ENCODE assay signal across 8 cellular contexts in the genomic region with DNA sequence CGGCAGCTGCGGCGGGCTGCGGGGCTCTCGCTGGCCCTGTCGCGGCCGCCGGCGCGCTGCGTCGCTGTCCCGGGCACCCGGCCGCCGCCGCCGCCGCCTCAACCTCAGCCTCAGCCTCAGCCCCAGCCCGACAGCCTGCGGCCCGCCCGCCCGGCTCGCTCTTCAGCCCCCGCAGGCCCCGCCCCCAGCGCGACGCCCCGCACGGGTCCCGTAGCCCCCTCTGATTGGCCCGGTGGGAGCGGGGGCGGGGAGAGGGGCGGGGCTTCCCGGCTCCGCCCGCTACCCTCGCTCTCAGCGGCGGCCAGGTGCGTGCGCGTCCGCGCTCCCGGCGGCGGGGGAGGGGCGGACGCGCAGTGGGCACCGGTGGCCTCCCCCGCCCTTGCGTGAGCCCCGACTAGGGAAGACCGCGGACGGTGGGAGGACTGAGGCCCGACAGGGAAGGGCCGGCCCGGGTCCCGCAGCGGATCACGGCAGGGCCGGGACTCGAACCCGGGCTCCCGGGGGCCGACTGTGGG. TPM values are rescaled to one million over a fixed set of nuclear protein-coding genes. Genes with fewer than 3 reads are reported as not detected.
DNase-seq lines count a peak whose midpoint lies in the region; ATAC-seq, FAIRE-seq and TF ChIP-seq lines count a peak whose summit lies in the region.

TSS of gene PPP1R13B (minus strand) at position 137 of the 515 bp plus-strand sequence. CDS start 268 bp downstream, outside the sequence.

- peaks cover 0 to 8% of the 10 kb centered on the region in 2 experiments; a peak in 1 of 5 replicates for H3K36me3 ChIP-seq in HepG2 (replicated peaks in 1 of 2; ENCODE audit: control insufficient read depth in 1 of 2, insufficient read depth in 2 of 2, low read length in 2 of 2)

- peak within 1 kb of the TSS; percentile 88 for H3K4me2 ChIP-seq in HepG2 (ENCODE audit: low read depth, low read length)

- H3K9me3 Mint-ChIP-seq in dendritic cell treated with granulocyte-macrophage colony-stimulating factor and Interleukin-4, amounts not matched to agents 40 ng/mL and 50 ng/mL, for 4 days = no peaks in the 10 kb centered on the region

- H3K36me3 Mint-ChIP-seq in dendritic cell treated with granulocyte-macrophage colony-stimulating factor and Interleukin-4, amounts not matched to agents 40 ng/mL and 50 ng/mL, for 4 days (ENCODE audit: low read depth) = no peaks in the 10 kb centered on the region

- in situ Hi-C loops in HepG2 (cut with HindIII; ENCODE audit: extremely low pct_ligation_motif_present, low pct_unique_long_range_greater_than_20kb) = no loop called here

- H3K79me2 ChIP-seq in HepG2 (ENCODE audit: insufficient read depth, low read length) = peaks cover 36% of the 10 kb centered on the region

- H3K4me1 ChIP-seq in HepG2 (ENCODE audit: insufficient read depth, low read length) = peaks cover 44% of the 10 kb centered on the region

- BruUV-seq in HepG2 (replicated peaks; lab: Mats Ljungman, UMichigan) = no TSS peak

- no peaks in the 10 kb centered on the region; a peak in 1 of 5 replicates for H3K27me3 ChIP-seq in HepG2 (ENCODE audit: control insufficient read depth in 1 of 2, insufficient read depth in 2 of 2, low read length in 2 of 2)

- H3K4me3 Mint-ChIP-seq in dendritic cell treated with granulocyte-macrophage colony-stimulating factor and Interleukin-4, amounts not matched to agents 40 ng/mL and 50 ng/mL, for 4 days = peak within 1 kb of the TSS; percentile 70

- TF ChIP-seq EP300 in HepG2 (IDR thresholded peaks at IDR 0.05; ENCODE audit: low read depth in 2 of 2, low read length in 2 of 2) (no peak), HepG2 (CRISPR knock-in tag; IDR thresholded peaks at IDR 0.05; ENCODE audit: borderline replicate concordance) (no peak)

- intact Hi-C loops in dendritic cell treated with granulocyte-macrophage colony-stimulating factor and Interleukin-4, amounts not matched to agents 40 ng/mL and 50 ng/mL, for 4 days (cut with micrococcal nuclease) = no loop called here
- intact Hi-C loops in HepG2 (cut with micrococcal nuclease; ENCODE audit: unreplicated experiment) = loop anchor here (5.0 kb wide), 2 partner anchors 40 kb away; no protein-coding TSS in a partner anchor

- no peak for TF ChIP-seq CTCF in AG10803 (conservative IDR thresholded peaks at IDR 0.05; ENCODE audit: low read length)
- no peak for TF ChIP-seq CTCF in HepG2 (CRISPR knock-in tag; IDR thresholded peaks at IDR 0.05)

- 0% methylated on average over 15 of the region's 73 CpGs for WGBS in HepG2 (ENCODE audit: low lambda C conversion rate)

- peaks cover 11% of the 10 kb centered on the region for H3K4me1 Mint-ChIP-seq in dendritic cell treated with granulocyte-macrophage colony-stimulating factor and Interleukin-4, amounts not matched to agents 40 ng/mL and 50 ng/mL, for 4 days (ENCODE audit: low read depth)

- peak; percentile 59; the same call in 1 of the 2 replicates for TF ChIP-seq RAD21 in HepG2 (CRISPR knock-in tag; IDR thresholded peaks at IDR 0.05)

- peaks cover 77% of the 10 kb centered on the region for H3K27me3 Mint-ChIP-seq in dendritic cell treated with granulocyte-macrophage colony-stimulating factor and Interleukin-4, amounts not matched to agents 40 ng/mL and 50 ng/mL, for 4 days

- H3K4me3 ChIP-seq in AG10803 (ENCODE audit: low read length) = peak within 1 kb of the TSS; percentile 75
- peak within 1 kb of the TSS; percentile 83 to 92 (median 88) for H3K4me3 ChIP-seq in HepG2 (replicated peaks in 1 of 3; ENCODE audit: insufficient read depth in 1 of 3, low read depth in 2 of 3, low read length in 3 of 3)

- H3K27ac Mint-ChIP-seq in dendritic cell treated with granulocyte-macrophage colony-stimulating factor and Interleukin-4, amounts not matched to agents 40 ng/mL and 50 ng/mL, for 4 days = no peak within 1 kb of the TSS

- H3K9me3 ChIP-seq in HepG2 (ENCODE audit: low read length) = no peaks in the 10 kb centered on the region

- peak in 1 of 2 experiments; percentile 82; a peak in 2 of 4 replicates for TF ChIP-seq POLR2A in HepG2 (IDR thresholded peaks at IDR 0.05; ENCODE audit: insufficient read depth in 1 of 2, low read depth in 2 of 2, low read length in 2 of 2)

- H3K9ac ChIP-seq in HepG2 (ENCODE audit: insufficient read depth, low read depth, low read length) = peak within 1 kb of the TSS; percentile 77

- H2AFZ ChIP-seq in HepG2 (ENCODE audit: low read length) = no peak within 1 kb of the TSS

- peaks cover 3% of the 10 kb centered on the region; the same call in 1 of the 2 replicates for H4K20me1 ChIP-seq in HepG2 (ENCODE audit: insufficient read depth, low read length)

- peak; percentile 82 for ATAC-seq in GM19035 (IDR thresholded peaks at IDR 0.05; ENCODE audit: unreplicated experiment)
- ATAC-seq in HG03342 (IDR thresholded peaks at IDR 0.05; ENCODE audit: unreplicated experiment) = peak; percentile 89
- peak; percentile 80 for ATAC-seq in HepG2

- POLR2A ChIA-PET in HepG2 (lab: Yijun Ruan, JAX) = interaction anchor here (3.0 kb wide), 1 partner anchor 33 kb away, joined by 18 read pairs; no protein-coding TSS in a partner anchor

- CTCF ChIA-PET in HepG2 (lab: Yijun Ruan, JAX; ENCODE audit: low intra/inter-chr PET ratio, low total read pairs) = no interaction called here

- FAIRE-seq in HepG2 (lab: Jason Lieb, UNC) = no peak

- DNase-seq in AG10803 (ENCODE audit: low read depth) (peak; percentile 78), NCI-H524 treated with DMSO at 0.1 percent for 48 hours (lab: John Stamatoyannopoulos, UW) (peak; percentile 58), HepG2 (ENCODE audit: low spot score) (peak; percentile 78)
- peak; percentile 91 to 93 for DNase-seq in activated CD4-positive, alpha-beta T cell treated with anti-CD3 and anti-CD28 coated beads, Interleukin-2, amount 50 U/mL, for 24 hours (ENCODE audit: low read depth in 1 of 2, low spot score in 1 of 2)
- DNase-seq in stimulated activated CD4-positive, alpha-beta T cell treated with anti-CD3 and anti-CD28 coated beads, Interleukin-2, amount 100 ng/mL, for 4 hours (ENCODE audit: low read depth) = peak; percentile 94

- peak within 1 kb of the TSS; percentile 63 for H3K27ac ChIP-seq in HepG2 (ENCODE audit: extremely low read length, insufficient read depth, low read length)

TF ChIP-seq in HepG2, 621 proteins besides CTCF, POLR2A, EP300 and RAD21 (continues in another document):
- TF ChIP-seq, protein P1, sequence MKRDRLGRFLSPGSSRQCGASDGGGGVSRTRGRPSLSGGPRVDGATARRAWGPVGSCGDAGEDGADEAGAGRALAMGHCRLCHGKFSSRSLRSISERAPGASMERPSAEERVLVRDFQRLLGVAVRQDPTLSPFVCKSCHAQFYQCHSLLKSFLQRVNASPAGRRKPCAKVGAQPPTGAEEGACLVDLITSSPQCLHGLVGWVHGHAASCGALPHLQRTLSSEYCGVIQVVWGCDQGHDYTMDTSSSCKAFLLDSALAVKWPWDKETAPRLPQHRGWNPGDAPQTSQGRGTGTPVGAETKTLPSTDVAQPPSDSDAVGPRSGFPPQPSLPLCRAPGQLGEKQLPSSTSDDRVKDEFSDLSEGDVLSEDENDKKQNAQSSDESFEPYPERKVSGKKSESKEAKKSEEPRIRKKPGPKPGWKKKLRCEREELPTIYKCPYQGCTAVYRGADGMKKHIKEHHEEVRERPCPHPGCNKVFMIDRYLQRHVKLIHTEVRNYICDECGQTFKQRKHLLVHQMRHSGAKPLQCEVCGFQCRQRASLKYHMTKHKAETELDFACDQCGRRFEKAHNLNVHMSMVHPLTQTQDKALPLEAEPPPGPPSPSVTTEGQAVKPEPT (CRISPR knock-in tag; IDR thresholded peaks at IDR 0.05; ENCODE audit: low read depth) = 0 out of 2 replicates have a peak, but pooled peaks have one; percentile 56
- 0 out of 2 replicates have a peak, but pooled peaks have one; percentile 5 for TF ChIP-seq ZNF713 (CRISPR knock-in tag; IDR thresholded peaks at IDR 0.05)
- no peak for TF ChIP-seq ZNF24 (IDR thresholded peaks at IDR 0.05)
- TF ChIP-seq, protein P2, sequence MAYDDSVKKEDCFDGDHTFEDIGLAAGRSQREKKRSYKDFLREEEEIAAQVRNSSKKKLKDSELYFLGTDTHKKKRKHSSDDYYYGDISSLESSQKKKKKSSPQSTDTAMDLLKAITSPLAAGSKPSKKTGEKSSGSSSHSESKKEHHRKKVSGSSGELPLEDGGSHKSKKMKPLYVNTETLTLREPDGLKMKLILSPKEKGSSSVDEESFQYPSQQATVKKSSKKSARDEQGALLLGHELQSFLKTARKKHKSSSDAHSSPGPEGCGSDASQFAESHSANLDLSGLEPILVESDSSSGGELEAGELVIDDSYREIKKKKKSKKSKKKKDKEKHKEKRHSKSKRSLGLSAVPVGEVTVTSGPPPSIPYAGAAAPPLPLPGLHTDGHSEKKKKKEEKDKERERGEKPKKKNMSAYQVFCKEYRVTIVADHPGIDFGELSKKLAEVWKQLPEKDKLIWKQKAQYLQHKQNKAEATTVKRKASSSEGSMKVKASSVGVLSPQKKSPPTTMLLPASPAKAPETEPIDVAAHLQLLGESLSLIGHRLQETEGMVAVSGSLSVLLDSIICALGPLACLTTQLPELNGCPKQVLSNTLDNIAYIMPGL (CRISPR knock-in tag; IDR thresholded peaks at IDR 0.05; ENCODE audit: borderline replicate concordance in 1 of 2, low read depth in 1 of 2) = peak in 1 of 2 experiments; percentile 62; a peak in 3 of 4 replicates
- TF ChIP-seq ASH2L (IDR thresholded peaks at IDR 0.05; ENCODE audit: insufficient read length, low read depth, low read length) = peak; percentile 53

RNA-seq across cellular contexts. Expression of gene PPP1R13B, which starts in this region (rescaled TPM):
- total RNA-seq in HepG2 (2016; rRNA removed; fragmentation: Illumina TruSeq; extraction: Trizol) = 5.3 and 9.4 TPM in 2 replicates
- total RNA-seq in HepG2 (2016; cell fraction: cytosol; rRNA removed; fragmentation: Illumina TruSeq; extraction: Trizol; ENCODE audit: low read depth) = 36.5 and 44.3 TPM in 2 replicates
- total RNA-seq in HepG2 (2016; cell fraction: insoluble cytoplasmic fraction; rRNA removed; fragmentation: Illumina TruSeq; extraction: Trizol) = 5.9 and 7.8 TPM in 2 replicates
- total RNA-seq in HepG2 (2016; cell fraction: membrane; rRNA removed; fragmentation: Illumina TruSeq; extraction: Trizol) = 11.4 and 12.4 TPM in 2 replicates
- total RNA-seq in HepG2 (2016; cell fraction: nucleus; rRNA removed; fragmentation: Illumina TruSeq; extraction: Trizol) = 13.0 and 13.3 TPM in 2 replicates
- polyA plus RNA-seq in HepG2 (2011; rRNA removed) = 4.6 and 5.3 TPM in 2 replicates
- polyA plus RNA-seq in HepG2 (2011; cell fraction: cytosol; rRNA removed) = 2.9 and 3.0 TPM in 2 replicates
- 20.9 and 24.0 TPM in 2 replicates for polyA plus RNA-seq in HepG2 (2011; cell fraction: nucleus; rRNA removed)
- polyA plus RNA-seq in HepG2 (2012) = 5.1 and 6.3 TPM in 2 replicates
- polyA plus RNA-seq in HepG2 (2016; cell fraction: cytosol; fragmentation: Illumina TruSeq; extraction: Trizol; ENCODE audit: low read depth) = 2.2 and 2.3 TPM in 2 replicates
- 4.2 and 6.1 TPM in 2 replicates for polyA plus RNA-seq in HepG2 (2016; cell fraction: insoluble cytoplasmic fraction; fragmentation: Illumina TruSeq; extraction: Trizol; ENCODE audit: low read depth)
- polyA plus RNA-seq in HepG2 (2016; cell fraction: membrane; fragmentation: Illumina TruSeq; extraction: Trizol; ENCODE audit: low read depth) = 4.0 and 4.8 TPM in 2 replicates
- 33.9 and 35.1 TPM in 2 replicates for polyA plus RNA-seq in HepG2 (2016; cell fraction: nucleus; fragmentation: Illumina TruSeq; extraction: Trizol; ENCODE audit: insufficient read depth, low read depth)
- polyA minus RNA-seq in HepG2 (2011; rRNA and poly(A)+ RNA removed; ENCODE audit: low replicate concordance) = 8.5 and 13.6 TPM in 2 replicates
- 2.9 and 4.5 TPM in 2 replicates for polyA minus RNA-seq in HepG2 (2011; cell fraction: cytosol; rRNA and poly(A)+ RNA removed)
- polyA minus RNA-seq in HepG2 (2011; cell fraction: nucleus; rRNA and poly(A)+ RNA removed) = 14.5 and 21.1 TPM in 2 replicates

Comparison
In these comparisons a context has a peak if more than half of its experiments do, and no peak if none do; other contexts are left out.
1. Peak in every context shown above with its lines: DNase-seq, ATAC-seq, H3K4me3 ChIP-seq and H3K27ac ChIP-seq.